In genomic region chr3:32708672-32709283, GRCh38 we compare ENCODE assay signal across 1 cellular context.
TF ChIP-seq lines count a peak whose summit lies in the region.

No MANE protein-coding gene starts in this region.

TF ChIP-seq in K562, 482 proteins besides CTCF, POLR2A, EP300 and RAD21 (continued from another document and continues in another):
- TF ChIP-seq ZNF12 (CRISPR knock-in tag; IDR thresholded peaks at IDR 0.05), result no peak
- peak in 1 of 2 experiments; percentile 76; a peak in 1 of 4 replicates for TF ChIP-seq NONO (IDR thresholded peaks at IDR 0.05; ENCODE audit: low read depth in 2 of 2, low read length in 1 of 2)
- TF ChIP-seq ZFP30 (CRISPR knock-in tag; IDR thresholded peaks at IDR 0.05; ENCODE audit: borderline replicate concordance), result no peak
- TF ChIP-seq CBX8 (IDR thresholded peaks at IDR 0.05; ENCODE audit: borderline replicate concordance, extremely low read depth, low read depth, low read length, poor library complexity, severe bottlenecking), result no peak
- no peak for TF ChIP-seq E2F8 (IDR thresholded peaks at IDR 0.05; ENCODE audit: low read depth, partially characterized antibody)
- TF ChIP-seq ZNF280A (IDR thresholded peaks at IDR 0.05; ENCODE audit: low read depth, partially characterized antibody), result no peak
- TF ChIP-seq ZNF408 (CRISPR knock-in tag; IDR thresholded peaks at IDR 0.05; ENCODE audit: low read depth), result no peak
- TF ChIP-seq HNRNPUL1 (IDR thresholded peaks at IDR 0.05; ENCODE audit: low read length), result no peak
- TF ChIP-seq ZNF3 (CRISPR knock-in tag; IDR thresholded peaks at IDR 0.05), result no peak
- TF ChIP-seq THRA (IDR thresholded peaks at IDR 0.05), result no peak
- TF ChIP-seq MTA3 (IDR thresholded peaks at IDR 0.05; ENCODE audit: borderline replicate concordance), result peak; percentile 13; the same call in 1 of the 2 replicates
- TF ChIP-seq ZBTB26 (CRISPR knock-in tag; IDR thresholded peaks at IDR 0.05), result no peak
- TF ChIP-seq E2F6 (IDR thresholded peaks at IDR 0.05; ENCODE audit: borderline replicate concordance in 1 of 2, extremely low read depth in 1 of 2, insufficient read depth in 1 of 2, insufficient read length in 1 of 2, low read depth in 1 of 2, low read length in 1 of 2, poor library complexity in 1 of 2, severe bottlenecking in 1 of 2), result no peak
- no peak for TF ChIP-seq CEBPZ (IDR thresholded peaks at IDR 0.05; ENCODE audit: borderline replicate concordance, low read depth, low read length)
- no peak for TF ChIP-seq ZKSCAN8 (CRISPR knock-in tag; IDR thresholded peaks at IDR 0.05)
- TF ChIP-seq GABPB2 (CRISPR knock-in tag; conservative IDR thresholded peaks at IDR 0.05), result no peak
- TF ChIP-seq RUNX1 (IDR thresholded peaks at IDR 0.05; ENCODE audit: low read depth), result no peak
- TF ChIP-seq ZBTB49 (CRISPR knock-in tag; IDR thresholded peaks at IDR 0.05; ENCODE audit: borderline replicate concordance), result no peak
- peak; percentile 56; the same call in 1 of the 2 replicates for TF ChIP-seq ZNF449 (CRISPR knock-in tag; IDR thresholded peaks at IDR 0.05)
- no peak for TF ChIP-seq WHSC1 (IDR thresholded peaks at IDR 0.05; ENCODE audit: low read length)
- no peak for TF ChIP-seq ZNF217 (CRISPR knock-in tag; IDR thresholded peaks at IDR 0.05)
- TF ChIP-seq ZNF551 (CRISPR knock-in tag; IDR thresholded peaks at IDR 0.05), result no peak
- TF ChIP-seq MAFK (IDR thresholded peaks at IDR 0.05; ENCODE audit: low read length), result no peak
- TF ChIP-seq CHCHD3 (CRISPR knock-in tag; IDR thresholded peaks at IDR 0.05), result no peak
- TF ChIP-seq HDAC1 (IDR thresholded peaks at IDR 0.05), result peak; percentile 64 to 91
- no peak for TF ChIP-seq IRF2 (CRISPR knock-in tag; IDR thresholded peaks at IDR 0.05)
- no peak for TF ChIP-seq ZNF445 (CRISPR knock-in tag; IDR thresholded peaks at IDR 0.05; ENCODE audit: low read depth)
- no peak for TF ChIP-seq HMG20B (CRISPR knock-in tag; IDR thresholded peaks at IDR 0.05)
- no peak for TF ChIP-seq SIX5 (IDR thresholded peaks at IDR 0.05; ENCODE audit: borderline replicate concordance in 1 of 2, insufficient read depth in 1 of 2, low read depth in 1 of 2, low read length in 2 of 2)
- no peak for TF ChIP-seq HMG20A (CRISPR knock-in tag; conservative IDR thresholded peaks at IDR 0.05)
- TF ChIP-seq HEY1 (CRISPR knock-in tag; IDR thresholded peaks at IDR 0.05; ENCODE audit: borderline replicate concordance), result 0 out of 2 replicates have a peak, but pooled peaks have one; percentile 69
- no peak for TF ChIP-seq FOSL1 (tag; conservative IDR thresholded peaks at IDR 0.05)
- no peak for TF ChIP-seq SPI1 (IDR thresholded peaks at IDR 0.05; ENCODE audit: borderline replicate concordance, low read depth, low read length)
